ENCODE assay signal across 21 cellular contexts in the genomic region with DNA sequence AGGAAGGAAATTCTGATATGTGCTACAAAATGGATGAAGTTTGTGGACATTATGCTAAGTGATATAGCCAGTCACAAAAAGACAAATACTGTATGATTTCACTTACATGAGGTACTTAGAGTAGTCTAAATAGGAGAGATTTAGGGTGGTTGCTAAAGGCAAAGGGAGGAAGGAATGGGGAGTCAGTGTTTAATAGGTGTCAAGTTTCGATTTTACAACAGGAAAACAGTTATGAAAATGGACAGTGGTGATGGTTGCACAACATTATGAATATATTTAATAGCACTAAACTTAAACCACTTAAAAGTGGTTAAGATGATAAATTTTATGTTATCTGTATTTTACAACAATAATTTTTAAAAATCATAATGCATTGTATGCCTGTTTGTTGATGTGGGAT. TPM values are rescaled to one million over a fixed set of nuclear protein-coding genes. Genes with fewer than 3 reads are reported as not detected.
"Had no signal": no experiment of that assay in that cellular context is flagged by ENCODE, and none has a peak within 500 bp of the region (broad histone marks: within the 10 kb centered on the region; RNA-seq: fewer than 3 reads in every experiment).

No MANE protein-coding gene starts in this region.

- H3K36me3 Mint-ChIP-seq: T-cell had no signal

- H3K27me3 Mint-ChIP-seq: naive thymus-derived CD8-positive, alpha-beta T cell; T-cell had no signal

- ATAC-seq: left lobe of liver; mucosa of descending colon; naive thymus-derived CD8-positive, alpha-beta T cell; stimulated activated naive CD8-positive, alpha-beta T cell treated with anti-CD3 and anti-CD28 coated beads, Interleukin-15, Interleukin-2, amounts not matched to agents 100 U/mL and 50 U/mL, for 24 hours; T-cell had no signal

- DNase-seq: activated CD4-positive, CD25-positive, alpha-beta regulatory T cell treated with anti-CD3 and anti-CD28 coated beads, Interleukin-2, amount 50 U/mL, for 72 hours; activated naive CD4-positive, alpha-beta T cell treated with Interleukin-2 at 50 U/mL for 16 hours; anterior cingulate cortex; dermis blood vessel endothelial cell; endodermal cell; erythroblast; islet precursor cell; mucosa of descending colon; naive thymus-derived CD8-positive, alpha-beta T cell; stimulated activated CD4-positive, alpha-beta T cell treated with anti-CD3 and anti-CD28 coated beads, Interleukin-4, amount 100 ng/mL, for 4 hours; stimulated activated CD8-positive, alpha-beta memory T cell treated with anti-CD3 and anti-CD28 coated beads, Interleukin-4, amount 100 ng/mL, for 48 hours; stimulated activated naive CD8-positive, alpha-beta T cell treated with anti-CD3 and anti-CD28 coated beads, Interleukin-15, Interleukin-2, amounts not matched to agents 100 U/mL and 50 U/mL, for 24 hours; T-cell; T1000; transverse colon had no signal

- H3K4me1 ChIP-seq: breast epithelium, right atrium auricular region, transverse colon had no signal

- H3K4me3 Mint-ChIP-seq: endodermal cell; naive thymus-derived CD8-positive, alpha-beta T cell; T-cell had no signal

- H3K27ac ChIP-seq: breast epithelium, right atrium auricular region, skin epidermis, transverse colon had no signal

- H3K4me3 ChIP-seq: breast epithelium, mucosa of descending colon, right atrium auricular region, skin epidermis, transverse colon had no signal

- H3K27ac Mint-ChIP-seq: endodermal cell; naive thymus-derived CD8-positive, alpha-beta T cell; T-cell had no signal

- H3K36me3 ChIP-seq: breast epithelium, right atrium auricular region, transverse colon had no signal

- H3K4me1 Mint-ChIP-seq: endodermal cell; naive thymus-derived CD8-positive, alpha-beta T cell; T-cell had no signal

- H3K9me3 ChIP-seq: breast epithelium, mucosa of descending colon, right atrium auricular region, transverse colon had no signal

- H3K27me3 ChIP-seq: breast epithelium, right atrium auricular region, transverse colon had no signal

RNA-seq across cellular contexts. Expression of a gene that starts 40.4 kb away (rescaled TPM):
- total RNA-seq: activated CD8-positive, alpha-beta memory T cell treated with anti-CD3 and anti-CD28 coated beads for 36 hours; dermis blood vessel endothelial cell; lung microvascular endothelial cell; naive thymus-derived CD8-positive, alpha-beta T cell; T-cell had no signal
- polyA plus RNA-seq: naive thymus-derived CD8-positive, alpha-beta T cell had no signal
